ENCODE assay signal across 9 cellular contexts in the genomic region with DNA sequence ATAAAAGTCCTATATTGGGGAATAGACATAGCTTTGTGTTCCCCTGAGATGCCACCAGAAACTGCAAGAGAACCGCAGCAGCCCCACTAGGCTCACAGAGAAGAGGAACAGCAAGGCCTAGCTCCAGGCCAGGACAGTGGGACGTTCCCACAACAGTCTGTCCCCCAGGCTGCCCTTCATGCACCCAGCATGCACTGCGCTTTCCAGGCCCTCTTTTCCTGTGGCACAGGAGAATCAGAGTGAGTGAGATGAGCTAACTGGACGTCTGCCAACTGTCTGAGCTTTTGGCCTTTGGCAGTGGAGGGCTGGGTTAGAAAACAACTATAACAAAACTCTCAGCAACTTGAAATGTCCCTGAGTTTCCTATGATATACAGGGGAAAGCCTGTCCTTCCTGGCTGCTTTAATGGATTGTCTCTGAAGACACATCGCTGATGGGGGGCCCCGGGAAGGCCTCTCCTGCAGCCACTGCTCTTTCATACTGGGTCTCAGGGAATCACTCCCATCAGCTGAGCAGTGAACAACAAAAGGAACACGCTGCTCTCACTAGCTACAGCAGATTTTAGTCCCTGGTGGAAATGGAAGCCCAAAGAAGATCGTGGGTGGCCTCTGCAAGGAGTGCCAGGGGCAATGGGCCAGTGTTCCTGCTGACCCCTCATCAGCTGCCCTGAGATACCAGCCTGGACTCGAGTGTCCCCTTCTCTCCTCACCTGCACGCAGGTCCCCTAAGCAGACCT. TPM values are rescaled to one million over a fixed set of nuclear protein-coding genes. Genes with fewer than 3 reads are reported as not detected.
DNase-seq lines count a peak whose midpoint lies in the region; ATAC-seq and TF ChIP-seq lines count a peak whose summit lies in the region.
"Had no signal": no experiment of that assay in that cellular context is flagged by ENCODE, and none has a peak within 500 bp of the region (broad histone marks: within the 10 kb centered on the region; RNA-seq: fewer than 3 reads in every experiment).

No MANE protein-coding gene starts in this region.

- peaks cover 62% of the 10 kb centered on the region for H3K36me3 Mint-ChIP-seq in endothelial cell (ENCODE audit: low read depth, unreplicated experiment)
- H3K36me3 Mint-ChIP-seq in activated CD4-positive, alpha-beta memory T cell treated with anti-CD3 and anti-CD28 coated beads for 36 hours: no peaks in the 10 kb centered on the region

- intact Hi-C loops in activated CD4-positive, alpha-beta memory T cell treated with anti-CD3 and anti-CD28 coated beads for 36 hours (cut with micrococcal nuclease): loop anchor here (5.0 to 10.0 kb wide), 2 partner anchors 268 to 431 kb away; no protein-coding TSS in a partner anchor

- ATAC-seq in HG02798 (IDR thresholded peaks at IDR 0.05; ENCODE audit: poor library complexity, unreplicated experiment): no peak

- H3K27ac Mint-ChIP-seq in endothelial cell (ENCODE audit: unreplicated experiment): peak overlapping the region; percentile 90
- H3K27ac Mint-ChIP-seq in activated CD4-positive, alpha-beta memory T cell treated with anti-CD3 and anti-CD28 coated beads for 36 hours: no peak overlapping the region
- H3K27ac Mint-ChIP-seq: activated B cell treated with CpG ODN at 0.5 μM for 24 hours had no signal

- H3K4me1 Mint-ChIP-seq in endothelial cell (ENCODE audit: unreplicated experiment): peaks cover 71% of the 10 kb centered on the region
- H3K4me1 Mint-ChIP-seq in activated CD4-positive, alpha-beta memory T cell treated with anti-CD3 and anti-CD28 coated beads for 36 hours (ENCODE audit: low read depth): peaks cover 34% of the 10 kb centered on the region

- H3K4me3 Mint-ChIP-seq in endothelial cell (ENCODE audit: unreplicated experiment): peak overlapping the region; percentile 68
- no peak overlapping the region for H3K4me3 Mint-ChIP-seq in activated CD4-positive, alpha-beta memory T cell treated with anti-CD3 and anti-CD28 coated beads for 36 hours
- H3K4me3 Mint-ChIP-seq: activated B cell treated with CpG ODN at 0.5 μM for 24 hours had no signal

- H3K9me3 Mint-ChIP-seq in endothelial cell (ENCODE audit: unreplicated experiment): no peaks in the 10 kb centered on the region
- no peaks in the 10 kb centered on the region for H3K9me3 Mint-ChIP-seq in activated CD4-positive, alpha-beta memory T cell treated with anti-CD3 and anti-CD28 coated beads for 36 hours
- H3K9me3 Mint-ChIP-seq: activated B cell treated with CpG ODN at 0.5 μM for 24 hours had no signal

- TF ChIP-seq CTCF in endothelial cell (IDR thresholded peaks at IDR 0.05; ENCODE audit: unreplicated experiment): no peak

- CTCF ChIA-PET in activated CD4-positive, alpha-beta memory T cell treated with anti-CD3 and anti-CD28 coated beads for 36 hours (lab: Charles Lee): interaction anchor here (1.0 to 2.3 kb wide), 2 partner anchors 9 to 44 kb away, joined by 3 to 10 read pairs; no protein-coding TSS in a partner anchor

- DNase-seq in COR-L47 (lab: John Stamatoyannopoulos, UW) (peak; percentile 48), NCI-H524 treated with DMSO at 0.1 percent for 48 hours (lab: John Stamatoyannopoulos, UW) (peak; percentile 13), endothelial cell (ENCODE audit: low spot score) (no peak), myocyte (ENCODE audit: low read depth) (peak; percentile 75), NCI-H128 (lab: John Stamatoyannopoulos, UW; ENCODE audit: unreplicated experiment) (no peak), activated gamma-delta T cell (lab: John Stamatoyannopoulos, UW) (no peak)
- DNase-seq in activated CD4-positive, alpha-beta memory T cell treated with anti-CD3 and anti-CD28 coated beads for 36 hours: no peak
- DNase-seq: activated B cell treated with CpG ODN at 0.5 μM for 24 hours had no signal

- peaks cover 32% of the 10 kb centered on the region for H3K27me3 Mint-ChIP-seq in endothelial cell (ENCODE audit: unreplicated experiment)
- H3K27me3 Mint-ChIP-seq in activated CD4-positive, alpha-beta memory T cell treated with anti-CD3 and anti-CD28 coated beads for 36 hours: peaks cover 1% of the 10 kb centered on the region
- H3K27me3 Mint-ChIP-seq: activated B cell treated with CpG ODN at 0.5 μM for 24 hours had no signal

- POLR2A ChIA-PET in activated CD4-positive, alpha-beta memory T cell treated with anti-CD3 and anti-CD28 coated beads for 36 hours (lab: Charles Lee): no interaction called here

RNA-seq across cellular contexts. Expression of a gene that starts 53.5 kb away (rescaled TPM):
- 302 TPM for total RNA-seq in endothelial cell (ENCODE audit: unreplicated experiment)
- 13.8 and 29.2 TPM in 2 replicates for total RNA-seq in myocyte
- polyA plus RNA-seq in myocyte (2012): 18.8 TPM
- 1 to 10 TPM in 1 of 2 experiments, under 1 TPM in 1; 0.62 to 1.3 TPM for total RNA-seq in activated CD4-positive, alpha-beta memory T cell treated with anti-CD3 and anti-CD28 coated beads for 36 hours

Comparison
In these comparisons a context has a peak if more than half of its experiments do, and no peak if none do; other contexts are left out.
1. DNase-seq: peak in COR-L47 (single experiment), NCI-H524 treated with DMSO at 0.1 percent for 48 hours (single experiment) and myocyte (single experiment); none in endothelial cell (single experiment), activated CD4-positive, alpha-beta memory T cell treated with anti-CD3 and anti-CD28 coated beads for 36 hours (single experiment), NCI-H128 (single experiment) and activated gamma-delta T cell (single experiment).